ENCODE assay signal across 16 cellular contexts in the genomic region with DNA sequence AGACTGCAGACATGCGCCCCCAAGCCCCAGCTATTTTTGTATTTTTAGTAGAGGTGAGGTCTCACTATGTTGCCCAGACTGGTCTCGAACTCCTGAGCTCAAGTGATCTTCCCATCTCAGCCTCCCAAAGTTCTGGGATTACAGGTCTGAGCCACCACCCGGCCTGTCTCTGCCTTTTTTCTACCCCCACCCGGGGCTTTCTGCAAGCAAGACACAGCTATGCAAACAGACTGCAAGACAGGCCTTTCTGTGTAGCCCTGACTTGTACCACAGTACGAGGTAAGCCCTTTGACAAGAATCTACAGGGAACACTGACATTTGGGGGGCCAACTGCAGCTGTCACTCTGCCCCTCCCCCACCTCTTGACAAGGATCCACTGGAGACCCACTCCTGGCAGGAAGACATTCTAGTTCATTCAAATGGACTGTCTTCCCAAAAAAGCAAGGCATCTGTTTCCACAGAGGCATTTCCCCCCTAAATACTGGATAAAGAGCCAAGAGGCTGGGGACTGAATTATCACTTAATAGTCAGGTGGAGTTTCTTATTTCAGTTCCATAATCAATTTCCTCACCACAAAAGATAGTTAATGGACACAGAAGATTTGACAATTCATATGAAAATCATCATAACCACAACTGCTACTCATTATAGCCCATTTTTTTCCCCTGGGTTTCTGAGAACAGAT.
DNase-seq lines count a peak whose midpoint lies in the region; ATAC-seq and TF ChIP-seq lines count a peak whose summit lies in the region.
"Had no signal": no experiment of that assay in that cellular context is flagged by ENCODE, and none has a peak within 500 bp of the region (broad histone marks: within the 10 kb centered on the region; RNA-seq: fewer than 3 reads in every experiment).

No MANE protein-coding gene starts in this region.

- H3K27me3 ChIP-seq in hepatocyte, result no peaks in the 10 kb centered on the region

- no peaks in the 10 kb centered on the region for H3K36me3 Mint-ChIP-seq in activated CD8-positive, alpha-beta T cell treated with anti-CD3 and anti-CD28 coated beads for 36 hours (ENCODE audit: low read depth)
- H3K36me3 Mint-ChIP-seq in activated CD8-positive, alpha-beta T cell treated with anti-CD3 and anti-CD28 coated beads, Interleukin-2, amount 10 ng/mL, durations not matched to agents 7 days and 5 days (ENCODE audit: low read depth), result no peaks in the 10 kb centered on the region
- H3K36me3 Mint-ChIP-seq in activated B cell treated with CpG ODN at 0.5 μM for 24 hours (ENCODE audit: low read depth), result no peaks in the 10 kb centered on the region
- H3K36me3 Mint-ChIP-seq in stimulated activated naive B cell treated with anti-CD40 and anti-IgM and Interleukin-4, amounts not matched to agents 10 μg/mL and 1 μg/mL and 100 μg/mL, for 72 hours, result peaks cover 2 to 21% of the 10 kb centered on the region in 2 donors
- H3K36me3 Mint-ChIP-seq: CD14-positive monocyte had no signal

- H3K4me1 ChIP-seq in hepatocyte (ENCODE audit: insufficient read depth), result peaks cover 26% of the 10 kb centered on the region

- no peaks in the 10 kb centered on the region for H3K27me3 Mint-ChIP-seq in activated CD8-positive, alpha-beta T cell treated with anti-CD3 and anti-CD28 coated beads for 36 hours
- H3K27me3 Mint-ChIP-seq in activated CD8-positive, alpha-beta T cell treated with anti-CD3 and anti-CD28 coated beads, Interleukin-2, amount 10 ng/mL, durations not matched to agents 7 days and 5 days (ENCODE audit: low read depth), result no peaks in the 10 kb centered on the region
- H3K27me3 Mint-ChIP-seq in activated B cell treated with CpG ODN at 0.5 μM for 24 hours, result no peaks in the 10 kb centered on the region
- no peaks in the 10 kb centered on the region for H3K27me3 Mint-ChIP-seq in stimulated activated naive B cell treated with anti-CD40 and anti-IgM and Interleukin-4, amounts not matched to agents 10 μg/mL and 1 μg/mL and 100 μg/mL, for 72 hours

- no peak overlapping the region for H3K4me2 ChIP-seq in hepatocyte

- POLR2A ChIA-PET in activated CD8-positive, alpha-beta T cell treated with anti-CD3 and anti-CD28 coated beads for 36 hours (lab: Charles Lee), result interaction anchor here (0.6 to 1.8 kb wide), 4 partner anchors 9 to 141 kb away, joined by 3 to 4 read pairs (median 4); no protein-coding TSS in a partner anchor
- POLR2A ChIA-PET in activated CD8-positive, alpha-beta T cell treated with anti-CD3 and anti-CD28 coated beads, Interleukin-2, amount 10 ng/mL, durations not matched to agents 7 days and 5 days (lab: Charles Lee), result interaction anchor here (1.2 kb wide), 1 partner anchor 11 kb away, joined by 3 read pairs; no protein-coding TSS in a partner anchor
- POLR2A ChIA-PET in activated B cell treated with CpG ODN at 0.5 μM for 24 hours (lab: Charles Lee), result interaction anchor here (0.6 to 7.2 kb wide), 6 partner anchors 7 to 186 kb away, joined by 3 to 96 read pairs (median 12); partner anchors contain the start of gene ABTB2

- H3K9me2 ChIP-seq in hepatocyte (replicated peaks; ENCODE audit: insufficient read depth), result no peaks in the 10 kb centered on the region

- H3K4me3 ChIP-seq in hepatocyte, result no peak overlapping the region

- H2AFZ ChIP-seq in hepatocyte, result no peak overlapping the region

- no peak for TF ChIP-seq CTCF in activated CD8-positive, alpha-beta T cell treated with anti-CD3 and anti-CD28 coated beads for 36 hours (IDR thresholded peaks at IDR 0.05)
- TF ChIP-seq CTCF in activated B cell treated with CpG ODN at 0.5 μM for 24 hours (IDR thresholded peaks at IDR 0.05), result no peak
- no peak for TF ChIP-seq CTCF in hepatocyte (IDR thresholded peaks at IDR 0.05; ENCODE audit: poor library complexity)

- H3K27ac Mint-ChIP-seq in activated CD8-positive, alpha-beta T cell treated with anti-CD3 and anti-CD28 coated beads for 36 hours, result peak overlapping the region; percentile 59
- H3K27ac Mint-ChIP-seq in activated CD8-positive, alpha-beta T cell treated with anti-CD3 and anti-CD28 coated beads, Interleukin-2, amount 10 ng/mL, durations not matched to agents 7 days and 5 days, result no peak overlapping the region
- peak overlapping the region; percentile 92 for H3K27ac Mint-ChIP-seq in activated B cell treated with CpG ODN at 0.5 μM for 24 hours
- H3K27ac Mint-ChIP-seq in stimulated activated naive B cell treated with anti-CD40 and anti-IgM and Interleukin-4, amounts not matched to agents 10 μg/mL and 1 μg/mL and 100 μg/mL, for 72 hours, result peak overlapping the region; percentile 96
- H3K27ac Mint-ChIP-seq: CD14-positive monocyte had no signal

- intact Hi-C loops in activated CD8-positive, alpha-beta T cell treated with anti-CD3 and anti-CD28 coated beads for 36 hours (cut with micrococcal nuclease), result loop anchor here (5.0 to 10.0 kb wide), 2 partner anchors 62 to 345 kb away; partner anchors contain the start of gene LMO2
- intact Hi-C loops in activated B cell treated with CpG ODN at 0.5 μM for 24 hours (cut with micrococcal nuclease), result loop anchor here (5.0 to 10.0 kb wide), 3 partner anchors 32 to 1655 kb away; partner anchors contain the start of genes EIF3M and FBXO3

- no peak for ATAC-seq in activated CD8-positive, alpha-beta T cell treated with anti-CD3 and anti-CD28 coated beads for 36 hours
- ATAC-seq in activated CD8-positive, alpha-beta T cell treated with anti-CD3 and anti-CD28 coated beads, Interleukin-2, amount 10 ng/mL, durations not matched to agents 7 days and 5 days, result no peak
- ATAC-seq in HG02623 (IDR thresholded peaks at IDR 0.05; ENCODE audit: unreplicated experiment) (peak; percentile 25), activated B cell treated with CpG ODN at 0.5 μM for 24 hours (ENCODE audit: low read depth) (peak; percentile 22), HG03457 (IDR thresholded peaks at IDR 0.05; ENCODE audit: unreplicated experiment) (no peak)
- peak; percentile 56 to 58 for ATAC-seq in stimulated activated naive B cell treated with anti-CD40 and anti-IgM and Interleukin-4, amounts not matched to agents 10 μg/mL and 1 μg/mL and 100 μg/mL, for 72 hours (replicated peaks)

- no peaks in the 10 kb centered on the region for H3K36me3 ChIP-seq in hepatocyte (replicated peaks; ENCODE audit: insufficient read depth, low read depth)

- H3K9me3 ChIP-seq in hepatocyte (ENCODE audit: low read depth), result no peaks in the 10 kb centered on the region

- H3K4me1 Mint-ChIP-seq in activated CD8-positive, alpha-beta T cell treated with anti-CD3 and anti-CD28 coated beads for 36 hours (ENCODE audit: low read depth), result peaks cover 82% of the 10 kb centered on the region
- peaks cover 39% of the 10 kb centered on the region for H3K4me1 Mint-ChIP-seq in activated CD8-positive, alpha-beta T cell treated with anti-CD3 and anti-CD28 coated beads, Interleukin-2, amount 10 ng/mL, durations not matched to agents 7 days and 5 days (ENCODE audit: low read depth)
- peaks cover 84% of the 10 kb centered on the region for H3K4me1 Mint-ChIP-seq in activated B cell treated with CpG ODN at 0.5 μM for 24 hours
- H3K4me1 Mint-ChIP-seq in stimulated activated naive B cell treated with anti-CD40 and anti-IgM and Interleukin-4, amounts not matched to agents 10 μg/mL and 1 μg/mL and 100 μg/mL, for 72 hours, result peaks cover 70 to 98% of the 10 kb centered on the region in 2 donors

- peaks cover 10% of the 10 kb centered on the region for H3K79me2 ChIP-seq in hepatocyte

- 72% methylated on average over 5 of the region's 5 CpGs for WGBS in hepatocyte (ENCODE audit: low lambda C conversion rate, missing lambda C conversion rate)

- DNase-seq in activated CD8-positive, alpha-beta T cell treated with anti-CD3 and anti-CD28 coated beads for 36 hours, result no peak
- no peak for DNase-seq in activated CD8-positive, alpha-beta T cell treated with anti-CD3 and anti-CD28 coated beads, Interleukin-2, amount 10 ng/mL, durations not matched to agents 7 days and 5 days
- DNase-seq in activated B cell treated with CpG ODN at 0.5 μM for 24 hours, result no peak
- DNase-seq in stimulated activated naive B cell treated with anti-CD40 and anti-IgM and Interleukin-4, amounts not matched to agents 10 μg/mL and 1 μg/mL and 100 μg/mL, for 72 hours, result no peak
- no peak for DNase-seq in NCI-H345 (lab: John Stamatoyannopoulos, UW)
- DNase-seq in hepatocyte (ENCODE audit: low spot score), result no peak
- DNase-seq: activated effector memory CD4-positive, alpha-beta T cell treated with anti-CD3 and anti-CD28 coated beads, Interleukin-2, amount 50 U/mL, for 16 hours; anterior cingulate cortex; DMS53; mesenchymal stem cell; NCI-H1436; NCI-H2171 treated with DMSO at 0.1 percent for 48 hours had no signal

- CTCF ChIA-PET in activated CD8-positive, alpha-beta T cell treated with anti-CD3 and anti-CD28 coated beads for 36 hours (lab: Charles Lee), result interaction anchor here (1.8 to 4.6 kb wide), 2 partner anchors 11 to 65 kb away, joined by 4 to 17 read pairs; no protein-coding TSS in a partner anchor
- CTCF ChIA-PET in activated CD8-positive, alpha-beta T cell treated with anti-CD3 and anti-CD28 coated beads, Interleukin-2, amount 10 ng/mL, durations not matched to agents 7 days and 5 days (lab: Charles Lee), result interaction anchor here (1.1 to 3.1 kb wide), 3 partner anchors 8 to 118 kb away, joined by 3 to 16 read pairs (median 5); partner anchors contain the start of gene ABTB2
- CTCF ChIA-PET in activated B cell treated with CpG ODN at 0.5 μM for 24 hours (lab: Charles Lee), result interaction anchor here (1.0 to 2.9 kb wide), 3 partner anchors 8 to 118 kb away, joined by 3 to 13 read pairs (median 3); partner anchors contain the start of gene ABTB2

- H3K27ac ChIP-seq in hepatocyte, result no peak overlapping the region

- H3K4me3 Mint-ChIP-seq in activated CD8-positive, alpha-beta T cell treated with anti-CD3 and anti-CD28 coated beads for 36 hours, result no peak overlapping the region
- no peak overlapping the region for H3K4me3 Mint-ChIP-seq in activated CD8-positive, alpha-beta T cell treated with anti-CD3 and anti-CD28 coated beads, Interleukin-2, amount 10 ng/mL, durations not matched to agents 7 days and 5 days
- H3K4me3 Mint-ChIP-seq in activated B cell treated with CpG ODN at 0.5 μM for 24 hours, result peak overlapping the region; percentile 69
- peak overlapping the region; percentile 4 to 61 for H3K4me3 Mint-ChIP-seq in stimulated activated naive B cell treated with anti-CD40 and anti-IgM and Interleukin-4, amounts not matched to agents 10 μg/mL and 1 μg/mL and 100 μg/mL, for 72 hours
- H3K4me3 Mint-ChIP-seq: CD14-positive monocyte, neural crest cell had no signal

- no peaks in the 10 kb centered on the region for H4K20me1 ChIP-seq in hepatocyte (ENCODE audit: insufficient read depth, poor library complexity, severe bottlenecking)

- no peaks in the 10 kb centered on the region for H3K9me3 Mint-ChIP-seq in activated CD8-positive, alpha-beta T cell treated with anti-CD3 and anti-CD28 coated beads for 36 hours
- H3K9me3 Mint-ChIP-seq in activated CD8-positive, alpha-beta T cell treated with anti-CD3 and anti-CD28 coated beads, Interleukin-2, amount 10 ng/mL, durations not matched to agents 7 days and 5 days (ENCODE audit: insufficient read depth), result no peaks in the 10 kb centered on the region
- no peaks in the 10 kb centered on the region for H3K9me3 Mint-ChIP-seq in activated B cell treated with CpG ODN at 0.5 μM for 24 hours
- peaks cover 0 to 1% of the 10 kb centered on the region in 2 donors for H3K9me3 Mint-ChIP-seq in stimulated activated naive B cell treated with anti-CD40 and anti-IgM and Interleukin-4, amounts not matched to agents 10 μg/mL and 1 μg/mL and 100 μg/mL, for 72 hours
- H3K9me3 Mint-ChIP-seq: neural crest cell had no signal

Comparison
In these comparisons a context has a peak if more than half of its experiments do, and no peak if none do; other contexts are left out.
1. ATAC-seq: peak in HG02623 (single experiment), activated B cell treated with CpG ODN at 0.5 μM for 24 hours (single experiment) and stimulated activated naive B cell treated with anti-CD40 and anti-IgM and Interleukin-4, amounts not matched to agents 10 μg/mL and 1 μg/mL and 100 μg/mL, for 72 hours (2 of 2); none in activated CD8-positive, alpha-beta T cell treated with anti-CD3 and anti-CD28 coated beads for 36 hours (single experiment), activated CD8-positive, alpha-beta T cell treated with anti-CD3 and anti-CD28 coated beads, Interleukin-2, amount 10 ng/mL, durations not matched to agents 7 days and 5 days (single experiment) and HG03457 (single experiment).
2. H3K4me3 Mint-ChIP-seq: peak in activated B cell treated with CpG ODN at 0.5 μM for 24 hours (single experiment) and stimulated activated naive B cell treated with anti-CD40 and anti-IgM and Interleukin-4, amounts not matched to agents 10 μg/mL and 1 μg/mL and 100 μg/mL, for 72 hours (2 of 2); none in activated CD8-positive, alpha-beta T cell treated with anti-CD3 and anti-CD28 coated beads for 36 hours (single experiment) and activated CD8-positive, alpha-beta T cell treated with anti-CD3 and anti-CD28 coated beads, Interleukin-2, amount 10 ng/mL, durations not matched to agents 7 days and 5 days (single experiment).